Comparison of ENCODE assay signal across 23 cellular contexts in genomic region chr9:74639112-74639511, GRCh38.
"Had no signal": no experiment of that assay in that cellular context is flagged by ENCODE, and none has a peak within 500 bp of the region (broad histone marks: within the 10 kb centered on the region; RNA-seq: fewer than 3 reads in every experiment).

No MANE protein-coding gene starts in this region.

- H3K27ac Mint-ChIP-seq: endodermal cell; naive thymus-derived CD8-positive, alpha-beta T cell; stimulated activated effector memory CD8-positive, alpha-beta T cell treated with anti-CD3 and anti-CD28 coated beads, Interleukin-12 subunit alpha, Interleukin-12 subunit beta, amount 100 ng/mL, for 72 hours had no signal

- ATAC-seq: heart left ventricle; naive thymus-derived CD8-positive, alpha-beta T cell; psoas muscle; right lobe of liver; stimulated activated effector memory CD8-positive, alpha-beta T cell treated with anti-CD3 and anti-CD28 coated beads, Interleukin-12 subunit alpha, Interleukin-12 subunit beta, amount 100 ng/mL, for 72 hours; stimulated activated naive CD8-positive, alpha-beta T cell treated with anti-CD3 and anti-CD28 coated beads, Interleukin-15, Interleukin-2, amounts not matched to agents 100 U/mL and 50 U/mL, for 24 hours had no signal

- H3K79me2 ChIP-seq: parathyroid adenoma had no signal

- H2AFZ ChIP-seq: parathyroid adenoma had no signal

- H3K4me3 ChIP-seq: coronary artery, heart left ventricle, psoas muscle, right lobe of liver, suprapubic skin, thyroid gland, upper lobe of left lung, uterus had no signal

- FAIRE-seq: endothelial cell of umbilical vein, islet of Langerhans had no signal

- H3K27ac ChIP-seq: coronary artery, heart left ventricle, parathyroid adenoma, psoas muscle, right lobe of liver, suprapubic skin, thyroid gland, upper lobe of left lung, uterus had no signal

- H3K36me3 Mint-ChIP-seq: naive thymus-derived CD8-positive, alpha-beta T cell; stimulated activated effector memory CD8-positive, alpha-beta T cell treated with anti-CD3 and anti-CD28 coated beads, Interleukin-12 subunit alpha, Interleukin-12 subunit beta, amount 100 ng/mL, for 72 hours had no signal

- H3K9ac ChIP-seq: parathyroid adenoma had no signal

- H3K9me3 Mint-ChIP-seq: endodermal cell; stimulated activated effector memory CD8-positive, alpha-beta T cell treated with anti-CD3 and anti-CD28 coated beads, Interleukin-12 subunit alpha, Interleukin-12 subunit beta, amount 100 ng/mL, for 72 hours had no signal

- H3K4me3 Mint-ChIP-seq: endodermal cell; naive thymus-derived CD8-positive, alpha-beta T cell; stimulated activated effector memory CD8-positive, alpha-beta T cell treated with anti-CD3 and anti-CD28 coated beads, Interleukin-12 subunit alpha, Interleukin-12 subunit beta, amount 100 ng/mL, for 72 hours had no signal

- H3K36me3 ChIP-seq: heart left ventricle, right lobe of liver, suprapubic skin, thyroid gland, upper lobe of left lung, uterus had no signal

- H3K9me3 ChIP-seq: heart left ventricle, psoas muscle, right lobe of liver, suprapubic skin, thyroid gland, upper lobe of left lung, uterus had no signal

- H3K4me1 ChIP-seq: heart left ventricle, parathyroid adenoma, psoas muscle, right lobe of liver, suprapubic skin, thyroid gland, upper lobe of left lung, uterus had no signal

- H3K4me1 Mint-ChIP-seq: naive thymus-derived CD8-positive, alpha-beta T cell; stimulated activated effector memory CD8-positive, alpha-beta T cell treated with anti-CD3 and anti-CD28 coated beads, Interleukin-12 subunit alpha, Interleukin-12 subunit beta, amount 100 ng/mL, for 72 hours had no signal

- DNase-seq: effector CD4-positive, alpha-beta T cell; endodermal cell; erythroblast; foreskin melanocyte; heart left ventricle; hippocampal formation; kidney glomerular epithelial cell; naive thymus-derived CD8-positive, alpha-beta T cell; psoas muscle; retina; right lobe of liver; stimulated activated CD4-positive, alpha-beta T cell treated with anti-CD3 and anti-CD28 coated beads, Interleukin-4, amount 100 ng/mL, for 1 hour; stimulated activated CD8-positive, alpha-beta memory T cell treated with anti-CD3 and anti-CD28 coated beads, Interleukin-4, amount 100 ng/mL, for 48 hours; stimulated activated naive CD8-positive, alpha-beta T cell treated with anti-CD3 and anti-CD28 coated beads, Interleukin-15, Interleukin-2, amounts not matched to agents 100 U/mL and 50 U/mL, for 24 hours; thyroid gland; upper lobe of left lung; uterus had no signal

- H3K27me3 ChIP-seq: heart left ventricle, right lobe of liver, suprapubic skin, thyroid gland, upper lobe of left lung, uterus had no signal
